30 cellular contexts compared by ENCODE assay signal in genomic region chr1:5729636-5730145, GRCh38.
"Had no signal": no experiment of that assay in that cellular context is flagged by ENCODE, and none has a peak within 500 bp of the region (broad histone marks: within the 10 kb centered on the region; RNA-seq: fewer than 3 reads in every experiment).

No MANE protein-coding gene starts in this region.

- DNase-seq: activated CD4-positive, alpha-beta memory T cell treated with anti-CD3 and anti-CD28 coated beads for 36 hours; activated CD4-positive, alpha-beta T cell treated with anti-CD3 and anti-CD28 coated beads, Interleukin-2, amount 10 ng/mL, durations not matched to agents 24 days and 14 days; activated CD4-positive, CD25-positive, alpha-beta regulatory T cell treated with anti-CD3 and anti-CD28 coated beads, Interleukin-2, amount 50 U/mL, for 72 hours; activated CD8-positive, alpha-beta memory T cell treated with anti-CD3 and anti-CD28 coated beads for 24 hours; activated gamma-delta T cell treated with Interleukin-2 at 50 U/mL for 16 hours; activated naive CD4-positive, alpha-beta T cell treated with anti-CD3 and anti-CD28 coated beads, Interleukin-2, amount 10 ng/mL, durations not matched to agents 7 days and 5 days; activated T-cell treated with anti-CD3 and anti-CD28 coated beads, Interleukin-2, amount 50 U/mL, for 4 hours; body of pancreas; central memory CD4-positive, alpha-beta T cell; NCI-H1092; NCI-H1417 treated with DMSO at 0.1 percent for 48 hours; NCI-H1694; NCI-H2029; NCI-H2107; NCI-H2171 treated with DMSO at 0.1 percent for 48 hours; NCI-H226; NCI-H510A; NCI-H526 treated with DMSO at 0.1 percent for 48 hours; NCI-H82; OCI-M1; SHP77; SW 1271 had no signal

- FAIRE-seq: bronchial epithelial cell had no signal

- H3K27me3 ChIP-seq: ascending aorta, body of pancreas, Peyer's patch, SJSA1 had no signal

- H3K4me1 ChIP-seq: ascending aorta, body of pancreas, Peyer's patch, SJSA1 had no signal

- H3K9me3 ChIP-seq: ascending aorta, body of pancreas, Peyer's patch, SJSA1 had no signal

- ATAC-seq: activated T-cell treated with anti-CD3 and anti-CD28 coated beads, Interleukin-2, amount 50 U/mL, for 4 hours; body of pancreas; SK-N-SH treated with all-trans-retinoic acid at 6 μM for 48 hours; WTC11 had no signal

- H3K36me3 ChIP-seq: ascending aorta, Peyer's patch, SJSA1 had no signal

- H3K4me2 ChIP-seq: KMS-11 had no signal

- H3K4me3 ChIP-seq: ascending aorta, body of pancreas, Peyer's patch, SJSA1 had no signal

- H3K9ac ChIP-seq: KMS-11 had no signal

- H3K27ac ChIP-seq: ascending aorta, body of pancreas, KMS-11, Peyer's patch, RWPE1, SJSA1 had no signal
